Comparison of ENCODE assay signal across 7 cellular contexts in genomic region chr2:45361666-45362065, GRCh38.
"Had no signal": no experiment of that assay in that cellular context is flagged by ENCODE, and none has a peak within 500 bp of the region (broad histone marks: within the 10 kb centered on the region; RNA-seq: fewer than 3 reads in every experiment).

No MANE protein-coding gene starts in this region.

- FAIRE-seq: G401.6, GM12878, GM12891, GM18507, GM19239 had no signal

- H3K4me3 ChIP-seq: GM12878 had no signal

- DNase-seq: GDM1, GF-D8 had no signal

- ATAC-seq: GM12878 had no signal
